In genomic region chr1:77682442-77683141, GRCh38 we compare ENCODE assay signal across 8 cellular contexts. TPM values are rescaled to one million over a fixed set of nuclear protein-coding genes. Genes with fewer than 3 reads are reported as not detected.
DNase-seq lines count a peak whose midpoint lies in the region; ATAC-seq and TF ChIP-seq lines count a peak whose summit lies in the region.

Gene ZZZ3, minus strand, starts transcription at chr1:77682658. Its CDS starts 49,304 bp downstream, at chr1:77633354.

- TF ChIP-seq EP300 in ovary (IDR thresholded peaks at IDR 0.05): no peak

- peak within 1 kb of the TSS; percentile 90 to 94 for H3K27ac ChIP-seq in ovary
- H3K27ac ChIP-seq in thyroid gland: peak within 1 kb of the TSS; percentile 81 to 99 (median 93)

- ATAC-seq in HG02623 (IDR thresholded peaks at IDR 0.05; ENCODE audit: unreplicated experiment): peak; percentile 67

- peak; percentile 92 for DNase-seq in GM10266 (ENCODE audit: extremely low spot score)
- peak; percentile 90 for DNase-seq in NCI-H1105 (lab: John Stamatoyannopoulos, UW)
- DNase-seq in SKM-1 treated with dmso at 0.1 percent for 144 hours (lab: John Stamatoyannopoulos, UW; ENCODE audit: unreplicated experiment): peak; percentile 91
- peak; percentile 90 for DNase-seq in activated naive CD8-positive, alpha-beta T cell treated with anti-CD3 and anti-CD28 coated beads for 36 hours
- peak; percentile 81 to 95 (median 90) for DNase-seq in head of caudate nucleus
- peak; percentile 94 to 97 (median 96) for DNase-seq in ovary
- peak; percentile 93 for DNase-seq in thyroid gland

- intact Hi-C loops in head of caudate nucleus (cut with DNase I) (loop anchor here (5.0 kb wide), 4 partner anchors 145 to 535 kb away; partner anchors contain the start of genes AK5 and PIGK), ovary (cut with DNase I) (no loop called here), thyroid gland (cut with DNase I) (no loop called here)

- peak within 1 kb of the TSS; percentile 93 for H3K27ac Mint-ChIP-seq in activated naive CD8-positive, alpha-beta T cell treated with anti-CD3 and anti-CD28 coated beads for 36 hours

- peaks cover 29% of the 10 kb centered on the region for H3K4me1 Mint-ChIP-seq in activated naive CD8-positive, alpha-beta T cell treated with anti-CD3 and anti-CD28 coated beads for 36 hours

- H3K36me3 ChIP-seq in ovary (no peaks in the 10 kb centered on the region), thyroid gland (no peaks in the 10 kb centered on the region)

- H3K9me3 Mint-ChIP-seq in activated naive CD8-positive, alpha-beta T cell treated with anti-CD3 and anti-CD28 coated beads for 36 hours: no peaks in the 10 kb centered on the region

- H3K27me3 Mint-ChIP-seq in activated naive CD8-positive, alpha-beta T cell treated with anti-CD3 and anti-CD28 coated beads for 36 hours: no peaks in the 10 kb centered on the region

- TF ChIP-seq POLR2A in ovary (IDR thresholded peaks at IDR 0.05): peak; percentile 34
- peak in 1 of 2 donors; percentile 68 for TF ChIP-seq POLR2A in thyroid gland (IDR thresholded peaks at IDR 0.05)

- WGBS in ovary, 3 donors: 0 to 1% (median 1%) methylated on average over 56 to 57 of the region's 57 CpGs
- WGBS in thyroid gland, 2 donors: 0 to 1% methylated on average over 32 to 41 of the region's 57 CpGs

- H3K9me3 ChIP-seq in ovary: no peaks in the 10 kb centered on the region
- H3K9me3 ChIP-seq in thyroid gland: no peaks in the 10 kb centered on the region

- peaks cover 15% of the 10 kb centered on the region for H3K36me3 Mint-ChIP-seq in activated naive CD8-positive, alpha-beta T cell treated with anti-CD3 and anti-CD28 coated beads for 36 hours

- H3K27me3 ChIP-seq in ovary: no peaks in the 10 kb centered on the region
- H3K27me3 ChIP-seq in thyroid gland: no peaks in the 10 kb centered on the region

- H3K4me1 ChIP-seq in ovary (ENCODE audit: insufficient read depth) (peaks cover 4% of the 10 kb centered on the region), thyroid gland (peaks cover 7 to 26% of the 10 kb centered on the region in 2 donors)

- peak within 1 kb of the TSS; percentile 87 for H3K4me3 Mint-ChIP-seq in activated naive CD8-positive, alpha-beta T cell treated with anti-CD3 and anti-CD28 coated beads for 36 hours

- TF ChIP-seq CTCF in GM10266 (IDR thresholded peaks at IDR 0.05; ENCODE audit: control insufficient read depth, insufficient read depth, low read depth, missing control alignments) (no peak), ovary (IDR thresholded peaks at IDR 0.05) (peak in 1 of 3 donors; percentile 28), thyroid gland (IDR thresholded peaks at IDR 0.05) (peak in 1 of 6 experiments; percentile 23)

- H3K4me3 ChIP-seq in ovary (peak within 1 kb of the TSS; percentile 96), thyroid gland (replicated peaks in 1 of 3) (peak within 1 kb of the TSS; percentile 45 to 86 (median 46))

RNA-seq across cellular contexts. Expression of gene ZZZ3, which starts in this region (rescaled TPM):
- total RNA-seq in activated naive CD8-positive, alpha-beta T cell treated with anti-CD3 and anti-CD28 coated beads for 36 hours: 10 to 100 TPM; 48.4 to 48.5 TPM
- 10 to 100 TPM; 46.6 to 65.4 (median 55.4) TPM for total RNA-seq in ovary
- polyA plus RNA-seq in ovary: 10 to 100 TPM; 16.6 to 21.7 TPM
- total RNA-seq in thyroid gland: 100 to 1,000 TPM; 114 to 178 (median 118) TPM

Comparison
In these comparisons a context has a peak if more than half of its experiments do, and no peak if none do; other contexts are left out.
1. Peak in every context shown above with its lines: DNase-seq, ATAC-seq, H3K4me3 ChIP-seq and H3K27ac ChIP-seq.